1 cellular context compared by ENCODE assay signal in the genomic region with DNA sequence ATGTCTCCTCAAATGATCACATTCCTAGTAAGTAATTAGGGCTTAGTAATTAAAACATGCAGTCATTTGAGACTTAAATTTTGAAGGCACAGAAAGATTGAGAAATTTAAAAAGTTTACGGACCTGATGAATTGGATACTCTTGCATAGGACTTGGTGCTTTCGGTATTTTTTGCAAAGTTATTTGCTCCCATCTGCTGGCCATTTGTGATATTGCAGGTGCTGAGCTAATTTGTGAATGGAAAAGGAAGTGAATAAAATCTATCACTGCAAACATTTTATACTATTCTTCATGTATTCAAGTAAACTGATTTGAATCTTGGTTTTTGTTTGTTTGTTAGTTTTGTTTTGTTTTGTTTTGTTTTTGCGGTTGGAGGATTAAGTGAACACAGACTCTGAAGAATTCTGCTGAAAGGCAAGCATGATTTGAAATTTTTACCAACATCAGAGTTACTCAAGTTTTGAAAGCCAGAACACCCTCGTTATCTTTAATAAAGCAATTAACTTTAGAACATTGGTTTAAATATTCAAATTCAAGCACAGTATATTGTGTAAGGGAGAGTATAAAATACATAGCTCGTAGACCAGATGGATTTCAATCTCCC.
TF ChIP-seq lines count a peak whose summit lies in the region.

No MANE protein-coding gene starts in this region.

TF ChIP-seq in GM23338, 12 proteins besides CTCF, POLR2A, EP300 and RAD21 (continued from another document):
- TF ChIP-seq STAT1 (IDR thresholded peaks at IDR 0.05; ENCODE audit: unreplicated experiment) (no peak), NANOG (IDR thresholded peaks at IDR 0.05; ENCODE audit: borderline replicate concordance) (no peak)
- TF ChIP-seq, protein P1, sequence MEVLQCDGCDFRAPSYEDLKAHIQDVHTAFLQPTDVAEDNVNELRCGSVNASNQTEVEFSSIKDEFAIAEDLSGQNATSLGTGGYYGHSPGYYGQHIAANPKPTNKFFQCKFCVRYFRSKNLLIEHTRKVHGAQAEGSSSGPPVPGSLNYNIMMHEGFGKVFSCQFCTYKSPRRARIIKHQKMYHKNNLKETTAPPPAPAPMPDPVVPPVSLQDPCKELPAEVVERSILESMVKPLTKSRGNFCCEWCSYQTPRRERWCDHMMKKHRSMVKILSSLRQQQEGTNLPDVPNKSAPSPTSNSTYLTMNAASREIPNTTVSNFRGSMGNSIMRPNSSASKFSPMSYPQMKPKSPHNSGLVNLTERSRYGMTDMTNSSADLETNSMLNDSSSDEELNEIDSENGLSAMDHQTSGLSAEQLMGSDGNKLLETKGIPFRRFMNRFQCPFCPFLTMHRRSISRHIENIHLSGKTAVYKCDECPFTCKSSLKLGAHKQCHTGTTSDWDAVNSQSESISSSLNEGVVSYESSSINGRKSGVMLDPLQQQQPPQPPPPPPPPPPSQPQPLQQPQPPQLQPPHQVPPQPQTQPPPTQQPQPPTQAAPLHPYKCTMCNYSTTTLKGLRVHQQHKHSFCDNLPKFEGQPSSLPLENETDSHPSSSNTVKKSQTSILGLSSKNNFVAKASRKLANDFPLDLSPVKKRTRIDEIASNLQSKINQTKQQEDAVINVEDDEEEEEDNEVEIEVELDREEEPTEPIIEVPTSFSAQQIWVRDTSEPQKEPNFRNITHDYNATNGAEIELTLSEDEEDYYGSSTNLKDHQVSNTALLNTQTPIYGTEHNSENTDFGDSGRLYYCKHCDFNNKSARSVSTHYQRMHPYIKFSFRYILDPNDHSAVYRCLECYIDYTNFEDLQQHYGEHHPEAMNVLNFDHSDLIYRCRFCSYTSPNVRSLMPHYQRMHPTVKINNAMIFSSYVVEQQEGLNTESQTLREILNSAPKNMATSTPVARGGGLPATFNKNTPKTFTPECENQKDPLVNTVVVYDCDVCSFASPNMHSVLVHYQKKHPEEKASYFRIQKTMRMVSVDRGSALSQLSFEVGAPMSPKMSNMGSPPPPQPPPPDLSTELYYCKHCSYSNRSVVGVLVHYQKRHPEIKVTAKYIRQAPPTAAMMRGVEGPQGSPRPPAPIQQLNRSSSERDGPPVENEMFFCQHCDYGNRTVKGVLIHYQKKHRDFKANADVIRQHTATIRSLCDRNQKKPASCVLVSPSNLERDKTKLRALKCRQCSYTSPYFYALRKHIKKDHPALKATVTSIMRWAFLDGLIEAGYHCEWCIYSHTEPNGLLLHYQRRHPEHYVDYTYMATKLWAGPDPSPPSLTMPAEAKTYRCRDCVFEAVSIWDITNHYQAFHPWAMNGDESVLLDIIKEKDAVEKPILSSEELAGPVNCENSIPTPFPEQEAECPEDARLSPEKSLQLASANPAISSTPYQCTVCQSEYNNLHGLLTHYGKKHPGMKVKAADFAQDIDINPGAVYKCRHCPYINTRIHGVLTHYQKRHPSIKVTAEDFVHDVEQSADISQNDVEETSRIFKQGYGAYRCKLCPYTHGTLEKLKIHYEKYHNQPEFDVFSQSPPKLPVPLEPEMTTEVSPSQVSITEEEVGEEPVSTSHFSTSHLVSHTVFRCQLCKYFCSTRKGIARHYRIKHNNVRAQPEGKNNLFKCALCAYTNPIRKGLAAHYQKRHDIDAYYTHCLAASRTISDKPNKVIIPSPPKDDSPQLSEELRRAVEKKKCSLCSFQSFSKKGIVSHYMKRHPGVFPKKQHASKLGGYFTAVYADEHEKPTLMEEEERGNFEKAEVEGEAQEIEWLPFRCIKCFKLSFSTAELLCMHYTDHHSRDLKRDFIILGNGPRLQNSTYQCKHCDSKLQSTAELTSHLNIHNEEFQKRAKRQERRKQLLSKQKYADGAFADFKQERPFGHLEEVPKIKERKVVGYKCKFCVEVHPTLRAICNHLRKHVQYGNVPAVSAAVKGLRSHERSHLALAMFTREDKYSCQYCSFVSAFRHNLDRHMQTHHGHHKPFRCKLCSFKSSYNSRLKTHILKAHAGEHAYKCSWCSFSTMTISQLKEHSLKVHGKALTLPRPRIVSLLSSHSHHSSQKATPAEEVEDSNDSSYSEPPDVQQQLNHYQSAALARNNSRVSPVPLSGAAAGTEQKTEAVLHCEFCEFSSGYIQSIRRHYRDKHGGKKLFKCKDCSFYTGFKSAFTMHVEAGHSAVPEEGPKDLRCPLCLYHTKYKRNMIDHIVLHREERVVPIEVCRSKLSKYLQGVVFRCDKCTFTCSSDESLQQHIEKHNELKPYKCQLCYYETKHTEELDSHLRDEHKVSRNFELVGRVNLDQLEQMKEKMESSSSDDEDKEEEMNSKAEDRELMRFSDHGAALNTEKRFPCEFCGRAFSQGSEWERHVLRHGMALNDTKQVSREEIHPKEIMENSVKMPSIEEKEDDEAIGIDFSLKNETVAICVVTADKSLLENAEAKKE (CRISPR knock-in tag; IDR thresholded peaks at IDR 0.05): no peak
